8 cellular contexts compared by ENCODE assay signal in the genomic region with DNA sequence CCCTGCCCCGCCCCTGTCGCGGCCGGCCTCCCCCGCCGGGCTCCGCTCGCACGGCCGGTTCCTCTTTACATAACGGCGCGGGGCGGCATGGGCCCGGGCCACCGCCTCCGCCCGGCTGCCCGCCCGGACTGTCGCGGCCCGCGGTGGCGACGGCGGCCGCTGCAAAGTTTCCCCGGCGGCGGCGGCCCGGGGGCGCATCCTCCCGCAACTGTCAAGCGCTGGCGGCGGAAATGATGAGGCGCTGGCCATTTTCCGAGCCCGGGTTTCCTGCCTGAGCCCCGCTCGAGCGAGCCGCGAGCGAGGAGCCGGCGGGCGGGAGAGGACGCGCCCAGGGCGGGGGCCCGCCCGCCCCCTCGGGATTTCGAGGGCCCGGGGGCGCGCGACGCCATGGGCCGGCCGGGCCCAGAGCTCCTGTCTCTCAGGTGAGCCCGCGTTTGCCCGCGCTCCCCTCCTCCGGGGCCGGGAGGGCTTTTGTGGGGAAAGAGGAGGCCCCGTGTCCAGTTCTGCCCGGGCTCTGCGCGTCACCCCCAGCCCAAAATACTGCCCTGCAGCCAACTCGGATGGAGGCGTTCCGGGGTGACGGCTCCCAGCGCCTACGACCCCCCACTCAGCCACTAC. TPM values are rescaled to one million over a fixed set of nuclear protein-coding genes. Genes with fewer than 3 reads are reported as not detected.
DNase-seq lines count a peak whose midpoint lies in the region; ATAC-seq, FAIRE-seq and TF ChIP-seq lines count a peak whose summit lies in the region.

A gene (plus strand): TSS at position 68 of the 618 bp plus-strand sequence. CDS start 12,223 bp downstream, outside the sequence.

- peak within 1 kb of the TSS; percentile 92 for H3K4me2 ChIP-seq in K562 (ENCODE audit: insufficient read depth, low read length)

- H3K9me3 ChIP-seq in SJCRH30 (replicated peaks) (no peaks in the 10 kb centered on the region), K562 (replicated peaks; ENCODE audit: control insufficient read depth, insufficient read depth, low read depth, low read length) (no peaks in the 10 kb centered on the region)

- no peak for TF ChIP-seq CTCF in K562 (IDR thresholded peaks at IDR 0.05 in 2 of 3, conservative IDR thresholded peaks at IDR 0.05 in 1 of 3; ENCODE audit: insufficient read depth in 2 of 3, low read depth in 1 of 3, low read length in 3 of 3)

- POLR2A ChIA-PET in K562 (lab: Yijun Ruan, JAX), result interaction anchor here (1.0 kb wide), 1 partner anchor 231 kb away, joined by 3 read pairs; no protein-coding TSS in a partner anchor

- no peak for FAIRE-seq in K562 (lab: Jason Lieb, UNC)

- H3K4me1 ChIP-seq in SJCRH30 (peaks cover 34% of the 10 kb centered on the region), K562 (replicated peaks in 1 of 2; ENCODE audit: control insufficient read depth in 2 of 2, insufficient read depth in 2 of 2, low read length in 2 of 2) (peaks cover 55 to 82% of the 10 kb centered on the region in 2 experiments)

- peaks cover 53% of the 10 kb centered on the region for H3K79me2 ChIP-seq in K562 (ENCODE audit: control insufficient read depth, insufficient read depth, low read length)

- TF ChIP-seq EP300 in K562 (IDR thresholded peaks at IDR 0.05; ENCODE audit: low read length), result no peak

- peaks cover 34% of the 10 kb centered on the region for H4K20me1 ChIP-seq in K562 (replicated peaks; ENCODE audit: control insufficient read depth, insufficient read depth, low read length)

- TF ChIP-seq RAD21 in K562 (CRISPR knock-in tag; conservative IDR thresholded peaks at IDR 0.05 in 1 of 2, IDR thresholded peaks at IDR 0.05 in 1 of 2), result no peak

- H3K4me3 ChIP-seq in SJCRH30 (peak within 1 kb of the TSS; percentile 82), K562 (peak within 1 kb of the TSS; percentile 93)

- DNase-seq in SJCRH30 (peak; percentile 69 to 70), K562 (ENCODE audit: extremely low read depth in 1 of 4, low spot score in 3 of 4) (peak in 3 of 4 experiments; percentile 53 to 70 (median 68)), kidney glomerular epithelial cell (lab: John Stamatoyannopoulos, UW) (peak; percentile 54)
- DNase-seq in stimulated activated CD8-positive, alpha-beta memory T cell treated with anti-CD3 and anti-CD28 coated beads, Interleukin-4, amount 100 ng/mL, for 48 hours, result peak; percentile 81

- in situ Hi-C loops in K562 (cut with MboI), result loop anchor here (5.0 kb wide), 1 partner anchor 266 kb away; no protein-coding TSS in a partner anchor

- under 1% methylated on average over 33 of the region's 80 CpGs for WGBS in K562 (ENCODE audit: insufficient coverage, low coverage, missing lambda C conversion rate)

- H3K9ac ChIP-seq in K562 (ENCODE audit: insufficient read depth in 1 of 2, low read depth in 2 of 2, low read length in 2 of 2), result peak within 1 kb of the TSS; percentile 98

- H3K36me3 ChIP-seq in SJCRH30, result no peaks in the 10 kb centered on the region
- peaks cover 25% of the 10 kb centered on the region for H3K36me3 ChIP-seq in K562 (ENCODE audit: control insufficient read depth, insufficient read depth, low read length)

- intact Hi-C loops in K562 (cut with micrococcal nuclease), result loop anchor here (5.0 kb wide), 2 partner anchors 191 to 281 kb away; a partner anchor contains a TSS

- H3K27me3 ChIP-seq in SJCRH30, result no peaks in the 10 kb centered on the region
- H3K27me3 ChIP-seq in K562 (ENCODE audit: control insufficient read depth in 2 of 2, insufficient read depth in 2 of 2, low read length in 2 of 2), result no peaks in the 10 kb centered on the region; a peak in 1 of 5 replicates

- TF ChIP-seq POLR2A in K562 (conservative IDR thresholded peaks at IDR 0.05), result peak; percentile 41; the same call in 1 of the 2 replicates

- ATAC-seq in GM18502 (IDR thresholded peaks at IDR 0.05; ENCODE audit: poor library complexity, unreplicated experiment) (peak; percentile 1), HG02678 (IDR thresholded peaks at IDR 0.05; ENCODE audit: unreplicated experiment) (peak; percentile 0), K562 (peak; percentile 2), esophagus mucosa (no peak), HG03571 (IDR thresholded peaks at IDR 0.05; ENCODE audit: unreplicated experiment) (no peak)

- H3K9me1 ChIP-seq in K562 (ENCODE audit: control insufficient read depth, insufficient read depth, low read length), result peaks cover 7% of the 10 kb centered on the region

- no TSS peak for BruUV-seq in K562 (replicated peaks; lab: Mats Ljungman, UMichigan)

- peak within 1 kb of the TSS; percentile 30; the same call in 1 of the 2 replicates for H3K27ac ChIP-seq in SJCRH30
- H3K27ac ChIP-seq in K562 (ENCODE audit: extremely low read depth, low read depth, low read length), result peak within 1 kb of the TSS; percentile 97

- CTCF ChIA-PET in K562 (lab: Yijun Ruan, JAX; ENCODE audit: low intra/inter-chr PET ratio), result interaction anchor here (0.7 kb wide), 1 partner anchor 46 kb away, joined by 3 read pairs; no protein-coding TSS in a partner anchor

- H2AFZ ChIP-seq in K562 (ENCODE audit: low read depth, low read length), result peak within 1 kb of the TSS; percentile 79

TF ChIP-seq in K562, 482 proteins besides CTCF, POLR2A, EP300 and RAD21 (continues in another document):
- TF ChIP-seq ZNF23 (CRISPR knock-in tag; IDR thresholded peaks at IDR 0.05) (no peak), SIN3B (IDR thresholded peaks at IDR 0.05; ENCODE audit: low read depth) (peak; percentile 62), NCOA4 (IDR thresholded peaks at IDR 0.05; ENCODE audit: partially characterized antibody) (no peak), SNIP1 (IDR thresholded peaks at IDR 0.05; ENCODE audit: low read depth) (no peak), ZBED1 (IDR thresholded peaks at IDR 0.05) (no peak), YY1 (IDR thresholded peaks at IDR 0.05; ENCODE audit: borderline replicate concordance in 1 of 3, control insufficient read depth in 1 of 3, extremely low read depth in 1 of 3, insufficient read depth in 3 of 3, insufficient read length in 1 of 3, insufficient replicate concordance in 2 of 3, low read depth in 1 of 3, low read length in 2 of 3) (peak in 2 of 3 experiments; percentile 66 to 72), SAP30 (IDR thresholded peaks at IDR 0.05; ENCODE audit: borderline replicate concordance, insufficient read depth, low read depth, low read length, poor library complexity, severe bottlenecking) (peak; percentile 39), ZNF561 (CRISPR knock-in tag; conservative IDR thresholded peaks at IDR 0.05) (no peak), NFIX (CRISPR knock-in tag; IDR thresholded peaks at IDR 0.05; ENCODE audit: low read depth) (no peak), ZNF668 (CRISPR knock-in tag; IDR thresholded peaks at IDR 0.05) (no peak)
- TF ChIP-seq, protein P1, sequence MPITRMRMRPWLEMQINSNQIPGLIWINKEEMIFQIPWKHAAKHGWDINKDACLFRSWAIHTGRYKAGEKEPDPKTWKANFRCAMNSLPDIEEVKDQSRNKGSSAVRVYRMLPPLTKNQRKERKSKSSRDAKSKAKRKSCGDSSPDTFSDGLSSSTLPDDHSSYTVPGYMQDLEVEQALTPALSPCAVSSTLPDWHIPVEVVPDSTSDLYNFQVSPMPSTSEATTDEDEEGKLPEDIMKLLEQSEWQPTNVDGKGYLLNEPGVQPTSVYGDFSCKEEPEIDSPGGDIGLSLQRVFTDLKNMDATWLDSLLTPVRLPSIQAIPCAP (CRISPR knock-in tag; IDR thresholded peaks at IDR 0.05; ENCODE audit: borderline replicate concordance), result no peak
- TF ChIP-seq, protein P2, sequence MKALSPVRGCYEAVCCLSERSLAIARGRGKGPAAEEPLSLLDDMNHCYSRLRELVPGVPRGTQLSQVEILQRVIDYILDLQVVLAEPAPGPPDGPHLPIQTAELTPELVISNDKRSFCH (CRISPR knock-in tag; IDR thresholded peaks at IDR 0.05), result no peak
- TF ChIP-seq, protein P2 (tag; IDR thresholded peaks at IDR 0.05), result no peak
- TF ChIP-seq, protein P3, sequence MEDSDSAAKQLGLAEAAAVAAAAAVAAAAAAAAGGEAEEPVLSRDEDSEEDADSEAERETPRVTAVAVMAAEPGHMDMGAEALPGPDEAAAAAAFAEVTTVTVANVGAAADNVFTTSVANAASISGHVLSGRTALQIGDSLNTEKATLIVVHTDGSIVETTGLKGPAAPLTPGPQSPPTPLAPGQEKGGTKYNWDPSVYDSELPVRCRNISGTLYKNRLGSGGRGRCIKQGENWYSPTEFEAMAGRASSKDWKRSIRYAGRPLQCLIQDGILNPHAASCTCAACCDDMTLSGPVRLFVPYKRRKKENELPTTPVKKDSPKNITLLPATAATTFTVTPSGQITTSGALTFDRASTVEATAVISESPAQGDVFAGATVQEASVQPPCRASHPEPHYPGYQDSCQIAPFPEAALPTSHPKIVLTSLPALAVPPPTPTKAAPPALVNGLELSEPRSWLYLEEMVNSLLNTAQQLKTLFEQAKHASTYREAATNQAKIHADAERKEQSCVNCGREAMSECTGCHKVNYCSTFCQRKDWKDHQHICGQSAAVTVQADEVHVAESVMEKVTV (CRISPR knock-in tag; IDR thresholded peaks at IDR 0.05), result no peak
- TF ChIP-seq, protein P4, sequence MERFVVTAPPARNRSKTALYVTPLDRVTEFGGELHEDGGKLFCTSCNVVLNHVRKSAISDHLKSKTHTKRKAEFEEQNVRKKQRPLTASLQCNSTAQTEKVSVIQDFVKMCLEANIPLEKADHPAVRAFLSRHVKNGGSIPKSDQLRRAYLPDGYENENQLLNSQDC (CRISPR knock-in tag; IDR thresholded peaks at IDR 0.05), result no peak

RNA-seq across cellular contexts. Expression of the gene that starts here (rescaled TPM):
- 11.1 and 13.2 TPM in 2 replicates for total RNA-seq in SJCRH30 (2014; rRNA removed; shearing (Covaris generic))
- 50.2 and 69.6 TPM in 2 replicates for total RNA-seq in K562 (2011; cell fraction: chromatin; rRNA removed; ENCODE audit: low replicate concordance)
- 38.4 and 40.4 TPM in 2 replicates for total RNA-seq in K562 (2011; cell fraction: nucleolus; rRNA removed)
- 52.1 and 86.9 TPM in 2 replicates for total RNA-seq in K562 (2011; cell fraction: nucleoplasm; rRNA removed)
- 46.7 and 52.0 TPM in 2 replicates for total RNA-seq in K562 (2014; rRNA removed)
- total RNA-seq in K562 (2014; rRNA removed; fragmentation: Illumina TruSeq; extraction: Trizol), result 37.4 and 46.7 TPM in 2 replicates
- total RNA-seq in K562 (2015; rRNA removed; fragmentation: Illumina TruSeq; extraction: Trizol), result 22.9 and 23.4 TPM in 2 replicates
- 63.8 and 75.3 TPM in 2 replicates for total RNA-seq in K562 (2021)
- 28.2 and 32.5 TPM in 2 replicates for polyA plus RNA-seq in K562 (2011; rRNA removed)
- polyA plus RNA-seq in K562 (2011; cell fraction: cytosol; rRNA removed), result 33.3 and 57.9 TPM in 2 replicates
- 25.5 and 39.5 TPM in 2 replicates for polyA plus RNA-seq in K562 (2011; cell fraction: nucleus; rRNA removed)
- 29.2 and 33.2 TPM in 2 replicates for polyA plus RNA-seq in K562 (2012)
- polyA plus RNA-seq in K562 (2014; fragmentation: Illumina TruSeq; extraction: Trizol), result 59.9 and 64.4 TPM in 2 replicates
- 10 to 100 TPM; 10.8 to 14.3 TPM for polyA plus RNA-seq in K562 (2014; fragmentation: Nextera tagmentation; extraction: Ambion mirVana)
- 38.6 and 41.3 TPM in 2 replicates for polyA plus RNA-seq in K562 (2014; rRNA removed)
- 22.2 and 28.8 TPM in 2 replicates for polyA minus RNA-seq in K562 (2011; rRNA and poly(A)+ RNA removed)
- 40.8 and 46.0 TPM in 2 replicates for polyA minus RNA-seq in K562 (2011; cell fraction: cytosol; rRNA and poly(A)+ RNA removed)
- polyA minus RNA-seq in K562 (2011; cell fraction: nucleus; rRNA and poly(A)+ RNA removed), result 10.2 and 14.4 TPM in 2 replicates
- total RNA-seq in esophagus mucosa, result 1.8 TPM

Comparison
In these comparisons a context has a peak if more than half of its experiments do, and no peak if none do; other contexts are left out.
1. ATAC-seq: peak in GM18502 (single experiment), HG02678 (single experiment) and K562 (single experiment); none in esophagus mucosa (single experiment) and HG03571 (single experiment).
2. Peak in every context shown above with its lines, with median percentiles within 50 percentile points of each other: DNase-seq.